ENCODE assay signal across 14 cellular contexts in genomic region chr12:111776836-111777344, GRCh38. TPM values are rescaled to one million over a fixed set of nuclear protein-coding genes. Genes with fewer than 3 reads are reported as not detected.
A peak's percentile ranks its signal among the peaks of the same experiment; 100 is the strongest.
DNase-seq lines count a peak whose midpoint lies in the region; ATAC-seq and TF ChIP-seq lines count a peak whose summit lies in the region.
"Had no signal": no experiment of that assay in that cellular context is flagged by ENCODE, and none has a peak within 500 bp of the region (broad histone marks: within the 10 kb centered on the region; RNA-seq: fewer than 3 reads in every experiment).

No MANE protein-coding gene starts in this region.

- in situ Hi-C loops in transverse colon (cut with MboI; ENCODE audit: low pct_ligation_motif_present in 1 of 4, low pct_unique_long_range_greater_than_20kb in 1 of 4, low sequenced_read_pairs in 3 of 4) = no loop called here

- DNase-seq in heart left ventricle (no peak), cardiac septum (ENCODE audit: low spot score) (no peak), prostate gland (ENCODE audit: low spot score) (no peak), transverse colon (no peak), HCEC 1CT (no peak)
- DNase-seq: activated CD8-positive, alpha-beta memory T cell treated with anti-CD3 and anti-CD28 coated beads, Interleukin-2, amount 10 ng/mL, durations not matched to agents 7 days and 5 days; activated naive CD4-positive, alpha-beta T cell treated with Interleukin-2 at 50 U/mL for 16 hours; NCI-H1694; NCI-H510A treated with DMSO at 0.1 percent for 48 hours; SW 1271 had no signal

- H3K4me1 ChIP-seq in heart left ventricle (peaks cover 15 to 68% (median 43%) of the 10 kb centered on the region in 12 donors), prostate gland (replicated peaks) (peaks cover 36% of the 10 kb centered on the region), transverse colon (peaks cover 50 to 95% (median 90%) of the 10 kb centered on the region in 4 donors)

- intact Hi-C loops in heart left ventricle (cut with DNase I) (no loop called here), cardiac septum (cut with DNase I) (no loop called here), prostate gland (cut with DNase I) (no loop called here), transverse colon (cut with DNase I; ENCODE audit: low total_unique reads) (no loop called here)

- no peak for TF ChIP-seq EP300 in transverse colon (IDR thresholded peaks at IDR 0.05; ENCODE audit: low read depth)

- H3K36me3 ChIP-seq in heart left ventricle (peaks cover 0 to 9% (median 7%) of the 10 kb centered on the region in 9 donors), prostate gland (peaks cover 0 to 7% of the 10 kb centered on the region in 2 donors), transverse colon (peaks cover 0 to 7% (median 3%) of the 10 kb centered on the region in 4 donors)

- H3K27me3 ChIP-seq in heart left ventricle = no peaks in the 10 kb centered on the region
- H3K27me3 ChIP-seq in layer of hippocampus (ENCODE audit: control insufficient read depth, insufficient read depth, low read length) = no peaks in the 10 kb centered on the region
- no peaks in the 10 kb centered on the region for H3K27me3 ChIP-seq in prostate gland (replicated peaks; ENCODE audit: insufficient read depth)
- no peaks in the 10 kb centered on the region for H3K27me3 ChIP-seq in transverse colon

- H3K27ac ChIP-seq in heart left ventricle (peak overlapping the region in 11 of 12 donors; percentile 72 to 97 (median 87)), layer of hippocampus (ENCODE audit: low read depth, low read length) (peak overlapping the region; percentile 24), prostate gland (peak overlapping the region; percentile 87 to 91), transverse colon (peak overlapping the region; percentile 93 to 98 (median 96))

- WGBS in heart left ventricle, 4 donors = 76 to 89% (median 80%) methylated on average over 3 of the region's 3 CpGs
- 59% methylated on average over 3 of the region's 3 CpGs for WGBS in prostate gland
- 40% methylated on average over 3 of the region's 3 CpGs; no CpG with 5 or more reads in 1 of the 2 donors for WGBS in transverse colon (ENCODE audit: low coverage in 1 of 2), 2 donors

- TF ChIP-seq CTCF in heart left ventricle (IDR thresholded peaks at IDR 0.05) (no peak), prostate gland (IDR thresholded peaks at IDR 0.05) (no peak), transverse colon (IDR thresholded peaks at IDR 0.05) (no peak)

- H3K9me3 ChIP-seq in heart left ventricle (peaks cover 0 to 7% (median 0%) of the 10 kb centered on the region in 12 donors), prostate gland (no peaks in the 10 kb centered on the region), transverse colon (no peaks in the 10 kb centered on the region)

- TF ChIP-seq POLR2A in heart left ventricle (IDR thresholded peaks at IDR 0.05) (no peak), prostate gland (IDR thresholded peaks at IDR 0.05) (no peak), transverse colon (IDR thresholded peaks at IDR 0.05) (no peak)

- H3K4me3 ChIP-seq in heart left ventricle (no peak overlapping the region), prostate gland (no peak overlapping the region), transverse colon (no peak overlapping the region)
- H3K4me3 ChIP-seq: K562 had no signal

- ATAC-seq in heart left ventricle (no peak), GM19397 (IDR thresholded peaks at IDR 0.05; ENCODE audit: unreplicated experiment) (no peak), GM18498 (IDR thresholded peaks at IDR 0.05; ENCODE audit: unreplicated experiment) (no peak)
- ATAC-seq: activated CD8-positive, alpha-beta memory T cell treated with anti-CD3 and anti-CD28 coated beads, Interleukin-2, amount 10 ng/mL, durations not matched to agents 7 days and 5 days had no signal

RNA-seq across cellular contexts. Expression of gene ALDH2, which starts 10.2 kb away (rescaled TPM):
- total RNA-seq in heart left ventricle (100 to 1,000 TPM; 176 to 303 (median 260) TPM), cardiac septum (168 TPM), prostate gland (100 to 1,000 TPM; 107 to 164 TPM), transverse colon (100 to 1,000 TPM; 102 to 239 (median 162) TPM)
- 100 to 1,000 TPM; 135 to 176 TPM for polyA plus RNA-seq in heart left ventricle

Comparison
In these comparisons a context has a peak if more than half of its experiments do, and no peak if none do; other contexts are left out.
1. H3K27ac ChIP-seq: peak in every context shown above with its lines; median percentile 96 in transverse colon; 89 in prostate gland; 87 in heart left ventricle; 24 in layer of hippocampus.